Comparison of ENCODE assay signal across 8 cellular contexts in genomic region chr16:81447383-81448101, GRCh38. TPM values are rescaled to one million over a fixed set of nuclear protein-coding genes. Genes with fewer than 3 reads are reported as not detected.
DNase-seq lines count a peak whose midpoint lies in the region; ATAC-seq, FAIRE-seq and TF ChIP-seq lines count a peak whose summit lies in the region.

No MANE protein-coding gene starts in this region.

- H3K4me3 Mint-ChIP-seq in HFFc6 = peak overlapping the region; percentile 89

- no peak for TF ChIP-seq POLR2A in GM12891 (IDR thresholded peaks at IDR 0.05; ENCODE audit: low read depth, low read length)

- H3K4me1 Mint-ChIP-seq in HFFc6 (ENCODE audit: low read depth) = peaks cover 52% of the 10 kb centered on the region

- H3K27ac ChIP-seq in RWPE2 (ENCODE audit: poor library complexity, severe bottlenecking) (peak overlapping the region; percentile 88), rectal smooth muscle tissue (ENCODE audit: low read depth, low read length) (peak overlapping the region; percentile 60)

- H3K36me3 ChIP-seq in RWPE2 (ENCODE audit: low read depth) (peaks cover 28% of the 10 kb centered on the region), rectal smooth muscle tissue (ENCODE audit: control insufficient read depth, insufficient read depth, low read length) (no peaks in the 10 kb centered on the region)

- FAIRE-seq in HTR-8/SVneo (lab: Jason Lieb, UNC) (no peak), GM12891 (lab: Jason Lieb, UNC) (no peak)

- peaks cover 11% of the 10 kb centered on the region for H3K27me3 Mint-ChIP-seq in HFFc6 (ENCODE audit: insufficient read depth)

- TF ChIP-seq CTCF in HFFc6 (IDR thresholded peaks at IDR 0.05) (no peak), RWPE2 (IDR thresholded peaks at IDR 0.05; ENCODE audit: poor library complexity, severe bottlenecking) (no peak), fibroblast of pulmonary artery (IDR thresholded peaks at IDR 0.05; ENCODE audit: low read length, missing control alignments) (no peak)

- peaks cover 26% of the 10 kb centered on the region for H3K4me1 ChIP-seq in RWPE2 (ENCODE audit: insufficient read depth, poor library complexity, severe bottlenecking)
- peaks cover 11% of the 10 kb centered on the region for H3K4me1 ChIP-seq in rectal smooth muscle tissue (ENCODE audit: control insufficient read depth, insufficient read depth, low read length)

- peak overlapping the region; percentile 74 for H3K9ac ChIP-seq in rectal smooth muscle tissue (ENCODE audit: low read length)

- no peaks in the 10 kb centered on the region for H3K9me3 Mint-ChIP-seq in HFFc6

- no peaks in the 10 kb centered on the region for H3K36me3 Mint-ChIP-seq in HFFc6 (ENCODE audit: low read depth)

- H3K4me3 ChIP-seq in RWPE2 (ENCODE audit: severe bottlenecking) = peak overlapping the region; percentile 60
- H3K4me3 ChIP-seq in fibroblast of pulmonary artery (replicated peaks; ENCODE audit: low read depth, low read length) = peak overlapping the region; percentile 69
- H3K4me3 ChIP-seq in rectal smooth muscle tissue (ENCODE audit: low read length) = peak overlapping the region; percentile 88

- H3K27me3 ChIP-seq in RWPE2 (ENCODE audit: insufficient read depth, poor library complexity, severe bottlenecking) = no peaks in the 10 kb centered on the region
- H3K27me3 ChIP-seq in rectal smooth muscle tissue (ENCODE audit: control insufficient read depth, insufficient read depth, low read length) = no peaks in the 10 kb centered on the region

- peak; percentile 37 for ATAC-seq in RWPE2 (ENCODE audit: low read depth)
- ATAC-seq in HG03039 (IDR thresholded peaks at IDR 0.05; ENCODE audit: unreplicated experiment) = no peak

- no peaks in the 10 kb centered on the region for H3K9me3 ChIP-seq in RWPE2 (ENCODE audit: severe bottlenecking)

- DNase-seq in HFFc6 = no peak
- no peak for DNase-seq in RWPE2 (ENCODE audit: low spot score)
- no peak for DNase-seq in fibroblast of pulmonary artery (ENCODE audit: low read depth)
- DNase-seq in HTR-8/SVneo (ENCODE audit: insufficient read length, low spot score) = no peak
- DNase-seq in GM12891 (ENCODE audit: insufficient read length, low spot score) = no peak
- DNase-seq in activated CD4-positive, alpha-beta T cell treated with anti-CD3 and anti-CD28 coated beads, Interleukin-2, amount 50 U/mL, for 1 hour = no peak

- peak overlapping the region; percentile 74 for H3K27ac Mint-ChIP-seq in HFFc6

TF ChIP-seq in GM12891, 5 proteins besides CTCF, POLR2A, EP300 and RAD21:
- TF ChIP-seq TAF1 (IDR thresholded peaks at IDR 0.05; ENCODE audit: low read depth, low read length) (no peak), PAX5 (IDR thresholded peaks at IDR 0.05; ENCODE audit: insufficient read depth, low read length, severe bottlenecking) (no peak), POLR2AphosphoS5 (IDR thresholded peaks at IDR 0.05; ENCODE audit: low read depth, low read length) (no peak), POU2F2 (IDR thresholded peaks at IDR 0.05; ENCODE audit: low read depth, low read length) (no peak), SPI1 (IDR thresholded peaks at IDR 0.05; ENCODE audit: low read depth, low read length) (no peak)

RNA-seq across cellular contexts. Expression of gene CMIP, which starts 2.9 kb away (rescaled TPM):
- total RNA-seq in HFFc6 (2021; fragmentation: NEBNext Ultra II Directional; extraction: Animal tissue kit (Norgen Biotek cat#: 25700)) = 10 to 100 TPM; 35.9 to 48.0 (median 43.5) TPM
- 15.3 TPM for polyA plus RNA-seq in GM12891 (2012; ENCODE audit: low read depth, missing spikeins)
